17 cellular contexts compared by ENCODE assay signal in the genomic region with DNA sequence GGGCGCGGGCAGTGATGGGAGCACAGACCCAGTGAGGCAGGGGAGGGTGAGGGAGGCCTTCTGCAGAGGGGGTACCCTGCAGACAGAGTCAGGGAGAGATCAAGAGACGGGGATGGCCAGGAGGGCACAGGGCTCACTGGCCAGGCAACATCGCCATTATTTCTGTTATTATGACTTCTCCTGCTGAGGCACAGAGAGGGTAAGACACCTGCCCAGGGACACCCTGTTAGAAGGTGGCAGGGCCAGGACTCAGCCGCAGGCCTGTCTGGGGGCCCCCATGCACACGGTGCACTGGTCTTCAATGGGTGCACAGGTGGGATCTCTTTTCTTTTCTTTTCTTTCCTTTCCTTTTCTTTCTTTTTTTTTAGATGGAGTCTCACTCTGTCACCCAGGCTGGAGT. TPM values are rescaled to one million over a fixed set of nuclear protein-coding genes. Genes with fewer than 3 reads are reported as not detected.
"Had no signal": no experiment of that assay in that cellular context is flagged by ENCODE, and none has a peak within 500 bp of the region (broad histone marks: within the 10 kb centered on the region; RNA-seq: fewer than 3 reads in every experiment).

No MANE protein-coding gene starts in this region.

- ATAC-seq: activated T-cell treated with anti-CD3 and anti-CD28 coated beads, Interleukin-2, amount 50 U/mL, for 72 hours; stimulated activated naive CD8-positive, alpha-beta T cell treated with anti-CD3 and anti-CD28 coated beads, Interleukin-15, amount 100 ng/mL, for 72 hours had no signal

- H3K27ac ChIP-seq: colonic mucosa had no signal

- H3K9me3 Mint-ChIP-seq: activated T-cell treated with anti-CD3 and anti-CD28 coated beads, Interleukin-2, amount 50 U/mL, for 72 hours; stimulated activated naive CD8-positive, alpha-beta T cell treated with anti-CD3 and anti-CD28 coated beads, Interleukin-15, amount 100 ng/mL, for 72 hours; T-helper 1 cell treated with Interleukin-12 subunit alpha and Interleukin-12 subunit beta and Interleukin-4 antibody, amounts not matched to agents 30 μg/mL and 1 μg/mL, for 36 hours had no signal

- H3K36me3 ChIP-seq: colonic mucosa, heart left ventricle, left ventricle myocardium inferior, prostate gland had no signal

- H3K27me3 ChIP-seq: colonic mucosa, heart left ventricle, testis had no signal

- H3K27ac Mint-ChIP-seq: activated naive CD8-positive, alpha-beta T cell; activated T-cell treated with anti-CD3 and anti-CD28 coated beads, Interleukin-2, amount 50 U/mL, for 72 hours; stimulated activated naive CD8-positive, alpha-beta T cell treated with anti-CD3 and anti-CD28 coated beads, Interleukin-15, amount 100 ng/mL, for 72 hours; T-helper 1 cell treated with Interleukin-12 subunit alpha and Interleukin-12 subunit beta and Interleukin-4 antibody, amounts not matched to agents 30 μg/mL and 1 μg/mL, for 36 hours had no signal

- H3K4me1 ChIP-seq: colonic mucosa had no signal

- H3K4me3 ChIP-seq: colonic mucosa, heart left ventricle, left ventricle myocardium inferior, prostate gland, skin epidermis, testis had no signal

- DNase-seq: activated CD4-positive, alpha-beta T cell treated with anti-CD3 and anti-CD28 coated beads, Interleukin-2, amount 50 U/mL, for 1 hour; activated CD4-positive, CD25-positive, alpha-beta regulatory T cell treated with anti-CD3 and anti-CD28 coated beads, Interleukin-2, amount 50 U/mL, for 72 hours; activated CD8-positive, alpha-beta memory T cell treated with anti-CD3 and anti-CD28 coated beads, Interleukin-2, amount 50 U/mL, for 4 hours; activated effector memory CD4-positive, alpha-beta T cell treated with anti-CD3 and anti-CD28 coated beads, Interleukin-2, amount 50 U/mL, for 16 hours; activated T-cell treated with anti-CD3 and anti-CD28 coated beads, Interleukin-2, amount 50 U/mL, for 72 hours; colonic mucosa; kidney; left ventricle myocardium inferior; mammary epithelial cell; stimulated activated naive CD8-positive, alpha-beta T cell treated with anti-CD3 and anti-CD28 coated beads, Interleukin-15, amount 100 ng/mL, for 72 hours; testis had no signal

- H3K36me3 Mint-ChIP-seq: activated naive CD8-positive, alpha-beta T cell had no signal

- H3K27me3 Mint-ChIP-seq: activated naive CD8-positive, alpha-beta T cell; stimulated activated naive CD8-positive, alpha-beta T cell treated with anti-CD3 and anti-CD28 coated beads, Interleukin-15, amount 100 ng/mL, for 72 hours had no signal

- H3K9me3 ChIP-seq: colonic mucosa, heart left ventricle, left ventricle myocardium inferior, prostate gland, testis had no signal

- H3K4me3 Mint-ChIP-seq: activated naive CD8-positive, alpha-beta T cell; activated T-cell treated with anti-CD3 and anti-CD28 coated beads, Interleukin-2, amount 50 U/mL, for 72 hours; stimulated activated naive CD8-positive, alpha-beta T cell treated with anti-CD3 and anti-CD28 coated beads, Interleukin-15, amount 100 ng/mL, for 72 hours; T-helper 1 cell treated with Interleukin-12 subunit alpha and Interleukin-12 subunit beta and Interleukin-4 antibody, amounts not matched to agents 30 μg/mL and 1 μg/mL, for 36 hours had no signal

RNA-seq across cellular contexts. Expression of a gene that starts 38.1 kb away (rescaled TPM):
- total RNA-seq: kidney, left ventricle myocardium inferior had no signal
- polyA plus RNA-seq: neural cell had no signal
